In the genomic region with DNA sequence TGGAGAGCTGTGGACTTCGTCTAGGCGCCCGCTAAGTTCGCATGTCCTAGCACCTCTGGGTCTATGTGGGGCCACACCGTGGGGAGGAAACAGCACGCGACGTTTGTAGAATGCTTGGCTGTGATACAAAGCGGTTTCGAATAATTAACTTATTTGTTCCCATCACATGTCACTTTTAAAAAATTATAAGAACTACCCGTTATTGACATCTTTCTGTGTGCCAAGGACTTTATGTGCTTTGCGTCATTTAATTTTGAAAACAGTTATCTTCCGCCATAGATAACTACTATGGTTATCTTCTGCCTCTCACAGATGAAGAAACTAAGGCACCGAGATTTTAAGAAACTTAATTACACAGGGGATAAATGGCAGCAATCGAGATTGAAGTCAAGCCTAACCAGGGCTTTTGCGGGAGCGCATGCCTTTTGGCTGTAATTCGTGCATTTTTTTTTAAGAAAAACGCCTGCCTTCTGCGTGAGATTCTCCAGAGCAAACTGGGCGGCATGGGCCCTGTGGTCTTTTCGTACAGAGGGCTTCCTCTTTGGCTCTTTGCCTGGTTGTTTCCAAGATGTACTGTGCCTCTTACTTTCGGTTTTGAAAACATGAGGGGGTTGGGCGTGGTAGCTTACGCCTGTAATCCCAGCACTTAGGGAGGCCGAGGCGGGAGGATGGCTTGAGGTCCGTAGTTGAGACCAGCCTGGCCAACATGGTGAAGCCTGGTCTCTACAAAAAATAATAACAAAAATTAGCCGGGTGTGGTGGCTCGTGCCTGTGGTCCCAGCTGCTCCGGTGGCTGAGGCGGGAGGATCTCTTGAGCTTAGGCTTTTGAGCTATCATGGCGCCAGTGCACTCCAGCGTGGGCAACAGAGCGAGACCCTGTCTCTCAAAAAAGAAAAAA, we compare ENCODE assay signal across 8 cellular contexts. TPM values are rescaled to one million over a fixed set of nuclear protein-coding genes. Genes with fewer than 3 reads are reported as not detected.
A peak's percentile ranks its signal among the peaks of the same experiment; 100 is the strongest.
DNase-seq lines count a peak whose midpoint lies in the region; ATAC-seq and TF ChIP-seq lines count a peak whose summit lies in the region.

No MANE protein-coding gene starts in this region.

- TF ChIP-seq CTCF in brain microvascular endothelial cell (IDR thresholded peaks at IDR 0.05; ENCODE audit: low read depth, low read length, missing control alignments) (no peak), sigmoid colon (IDR thresholded peaks at IDR 0.05) (no peak)

- ATAC-seq in HG03108 (IDR thresholded peaks at IDR 0.05; ENCODE audit: unreplicated experiment): no peak

- peak; percentile 35 for DNase-seq in DMS153 (lab: John Stamatoyannopoulos, UW)
- DNase-seq in DMS153 treated with DMSO at 0.1 percent for 48 hours (lab: John Stamatoyannopoulos, UW; ENCODE audit: unreplicated experiment): no peak
- peak; percentile 85 for DNase-seq in MV-4-11 (lab: John Stamatoyannopoulos, UW)
- peak; percentile 38 for DNase-seq in T-helper 9 cell
- DNase-seq in brain microvascular endothelial cell: peak; percentile 85
- peak; percentile 88 for DNase-seq in sigmoid colon

- in situ Hi-C loops in brain microvascular endothelial cell (cut with HindIII; ENCODE audit: low pct_ligation_motif_present, low sequenced_read_pairs): no loop called here

- peaks cover 0 to 42% (median 24%) of the 10 kb centered on the region in 4 donors for H3K4me1 ChIP-seq in sigmoid colon

- H3K9me3 ChIP-seq in sigmoid colon: no peaks in the 10 kb centered on the region

- intact Hi-C loops in sigmoid colon (cut with DNase I): loop anchor here (2.0 to 10.0 kb wide), 3 partner anchors 16 to 665 kb away; a partner anchor contains a TSS

- TF ChIP-seq POLR2A in sigmoid colon (IDR thresholded peaks at IDR 0.05): peak; percentile 38 to 61

- peaks cover 28% of the 10 kb centered on the region for H3K36me3 ChIP-seq in brain microvascular endothelial cell (replicated peaks)
- peaks cover 15 to 25% (median 22%) of the 10 kb centered on the region in 4 donors for H3K36me3 ChIP-seq in sigmoid colon

- H3K27ac ChIP-seq in brain microvascular endothelial cell (peak overlapping the region; percentile 93), sigmoid colon (peak overlapping the region; percentile 96 to 99 (median 98))

- H3K27me3 ChIP-seq in brain microvascular endothelial cell (replicated peaks) (no peaks in the 10 kb centered on the region), sigmoid colon (no peaks in the 10 kb centered on the region)

- H3K4me3 ChIP-seq in brain microvascular endothelial cell (ENCODE audit: low read depth, low read length) (peak overlapping the region; percentile 99), iPS-11a (ENCODE audit: low read depth, low read length) (peak overlapping the region; percentile 83), sigmoid colon (peak overlapping the region; percentile 72 to 91 (median 84))

- TF ChIP-seq EP300 in sigmoid colon (IDR thresholded peaks at IDR 0.05): no peak

- WGBS in sigmoid colon, 2 donors: 1 to 2% methylated on average over 35 of the region's 35 CpGs

RNA-seq across cellular contexts. Expression of a gene that starts 1.0 kb away (rescaled TPM):
- total RNA-seq in sigmoid colon: 1,000 to 10,000 TPM; 1,906 to 2,799 (median 2,534) TPM
- 1,000 to 10,000 TPM; 3,109 to 8,584 (median 4,774) TPM for polyA plus RNA-seq in sigmoid colon

RNA-seq across cellular contexts. Expression of a gene that starts 1.2 kb away (rescaled TPM):
- total RNA-seq in sigmoid colon: under 1 TPM in 3 of 4 donors, not detected in 1; 0.41 to 0.66 (median 0.55) TPM
- 1 to 10 TPM; 1.2 to 8.1 (median 1.2) TPM for polyA plus RNA-seq in sigmoid colon

RNA-seq across cellular contexts. Expression of a gene that starts 24.0 kb away (rescaled TPM):
- total RNA-seq in sigmoid colon: 10 to 100 TPM; 22.5 to 34.9 (median 29.5) TPM
- polyA plus RNA-seq in sigmoid colon: 10 to 100 TPM; 12.6 to 38.6 (median 17.1) TPM

RNA-seq across cellular contexts. Expression of a gene that starts 48.9 kb away (rescaled TPM):
- total RNA-seq in sigmoid colon: 10 to 100 TPM; 56.7 to 88.1 (median 64.9) TPM
- polyA plus RNA-seq in sigmoid colon: 10 to 100 TPM; 12.9 to 40.0 (median 17.4) TPM
